In the genomic region with DNA sequence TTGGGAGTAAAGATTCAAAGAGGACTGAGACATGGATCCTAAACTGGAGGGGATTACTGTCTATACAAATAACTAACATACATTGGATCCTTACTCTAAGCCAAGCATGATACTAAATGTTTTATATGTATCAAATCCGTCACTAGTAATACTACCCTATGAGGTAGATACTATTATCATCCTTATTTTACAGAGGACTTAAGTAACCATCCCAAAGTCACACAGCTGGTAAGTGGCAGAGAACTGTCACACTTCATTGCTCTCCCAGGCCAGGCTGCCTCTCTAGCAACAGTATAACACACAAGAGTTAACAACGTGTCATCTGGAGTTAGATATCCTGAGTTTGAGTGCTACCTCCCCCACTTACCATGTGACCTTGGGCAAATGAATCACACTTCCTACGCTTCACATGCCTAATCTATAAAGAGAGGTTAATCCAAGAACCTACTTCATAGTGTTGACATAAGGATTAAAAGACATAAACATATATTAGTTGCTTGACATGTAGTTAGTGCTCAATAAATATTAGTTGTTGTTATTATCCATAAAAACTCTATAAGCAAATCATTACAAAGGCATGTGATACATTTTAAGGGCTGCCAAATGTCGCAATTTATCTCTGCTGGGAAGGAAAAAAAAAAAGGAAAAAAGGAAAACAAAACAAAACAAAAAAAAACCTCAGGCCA, we compare ENCODE assay signal across 11 cellular contexts. TPM values are rescaled to one million over a fixed set of nuclear protein-coding genes. Genes with fewer than 3 reads are reported as not detected.
DNase-seq lines count a peak whose midpoint lies in the region; ATAC-seq and TF ChIP-seq lines count a peak whose summit lies in the region.
"Had no signal": no experiment of that assay in that cellular context is flagged by ENCODE, and none has a peak within 500 bp of the region (broad histone marks: within the 10 kb centered on the region; RNA-seq: fewer than 3 reads in every experiment).

No MANE protein-coding gene starts in this region.

- H3K27ac Mint-ChIP-seq in endodermal cell = no peak overlapping the region
- H3K27ac Mint-ChIP-seq: T-helper 1 cell treated with Interleukin-12 subunit alpha and Interleukin-12 subunit beta and Interleukin-4 antibody, amounts not matched to agents 30 μg/mL and 1 μg/mL, for 36 hours had no signal

- H3K4me3 Mint-ChIP-seq in endodermal cell = no peak overlapping the region
- H3K4me3 Mint-ChIP-seq: naive thymus-derived CD8-positive, alpha-beta T cell; T-helper 1 cell treated with Interleukin-12 subunit alpha and Interleukin-12 subunit beta and Interleukin-4 antibody, amounts not matched to agents 30 μg/mL and 1 μg/mL, for 36 hours had no signal

- no peaks in the 10 kb centered on the region for H3K9me3 ChIP-seq in endodermal cell (ENCODE audit: control insufficient read depth, low read length)

- H3K9me3 Mint-ChIP-seq in endodermal cell = no peaks in the 10 kb centered on the region

- DNase-seq in GM03348 (ENCODE audit: low spot score) (peak; percentile 30), NCI-H226 (peak; percentile 70), endodermal cell (no peak), pulmonary artery endothelial cell (ENCODE audit: low read depth, low spot score) (peak; percentile 69), SIG-M5 (lab: John Stamatoyannopoulos, UW) (no peak), HuH-7 (ENCODE audit: low spot score) (no peak)
- DNase-seq: naive thymus-derived CD8-positive, alpha-beta T cell; stimulated activated naive CD4-positive, alpha-beta T cell had no signal

- TF ChIP-seq CTCF in endodermal cell (conservative IDR thresholded peaks at IDR 0.05) = no peak

- no peak for ATAC-seq in HG02623 (IDR thresholded peaks at IDR 0.05; ENCODE audit: unreplicated experiment)
- ATAC-seq in HG03025 (IDR thresholded peaks at IDR 0.05; ENCODE audit: low FRiP score, unreplicated experiment) = no peak
- ATAC-seq: naive thymus-derived CD8-positive, alpha-beta T cell had no signal

- H3K4me3 ChIP-seq in endodermal cell (ENCODE audit: low read length) = no peak overlapping the region

- no peaks in the 10 kb centered on the region for H3K27me3 ChIP-seq in endodermal cell (ENCODE audit: control insufficient read depth, insufficient read depth, low read length, poor library complexity, severe bottlenecking)

- 17 to 88% methylated on average over 1 to 4 of the region's 4 CpGs for WGBS in endodermal cell (ENCODE audit: insufficient coverage in 1 of 2, insufficient read length in 1 of 2), 2 experiments

- no peak overlapping the region for H3K9ac ChIP-seq in endodermal cell (ENCODE audit: extremely low read depth, low read length, poor library complexity, severe bottlenecking)

- no peaks in the 10 kb centered on the region for H3K36me3 Mint-ChIP-seq in endodermal cell (ENCODE audit: low read depth)

- H3K27me3 Mint-ChIP-seq in endodermal cell (ENCODE audit: insufficient read depth) = no peaks in the 10 kb centered on the region
- H3K27me3 Mint-ChIP-seq: naive thymus-derived CD8-positive, alpha-beta T cell had no signal

- H3K4me1 Mint-ChIP-seq in endodermal cell = peaks cover 10% of the 10 kb centered on the region

- peak overlapping the region; percentile 3 for H3K27ac ChIP-seq in endodermal cell (ENCODE audit: low read depth, low read length)

- H3K36me3 ChIP-seq in endodermal cell (ENCODE audit: control insufficient read depth, insufficient read depth, low read length) = no peaks in the 10 kb centered on the region

- H3K4me1 ChIP-seq in endodermal cell (ENCODE audit: control insufficient read depth, insufficient read depth, low read length) = no peaks in the 10 kb centered on the region

RNA-seq across cellular contexts. Expression of gene SPON1, which starts 33.8 kb away (rescaled TPM):
- total RNA-seq in endodermal cell = 1 to 10 TPM in 1 of 2 donors, under 1 TPM in 1; 0.13 to 1.6 TPM
- polyA plus RNA-seq in endodermal cell (2013, experiment 1 of 2) = 14.1 TPM
- polyA plus RNA-seq in endodermal cell (2013, experiment 2 of 2) = 12.6 TPM
- total RNA-seq in pulmonary artery endothelial cell = not detected in 2 replicates

Comparison
In these comparisons a context has a peak if more than half of its experiments do, and no peak if none do; other contexts are left out.
1. DNase-seq: peak in GM03348 (single experiment), NCI-H226 (single experiment) and pulmonary artery endothelial cell (single experiment); none in endodermal cell (single experiment), SIG-M5 (single experiment) and HuH-7 (single experiment).